1 cellular context compared by ENCODE assay signal in genomic region chr15:29114277-29115092, GRCh38.
TF ChIP-seq lines count a peak whose summit lies in the region.

No MANE protein-coding gene starts in this region.

TF ChIP-seq in GM23338, 12 proteins besides CTCF, POLR2A, EP300 and RAD21 (continued from another document):
- TF ChIP-seq ZNF462 (CRISPR knock-in tag; IDR thresholded peaks at IDR 0.05), result no peak
- TF ChIP-seq CREB1 (CRISPR knock-in tag; IDR thresholded peaks at IDR 0.05; ENCODE audit: low read depth), result no peak
- no peak for TF ChIP-seq EZH2phosphoT487 (IDR thresholded peaks at IDR 0.05; ENCODE audit: unreplicated experiment)
- TF ChIP-seq JUNB (IDR thresholded peaks at IDR 0.05; ENCODE audit: unreplicated experiment), result no peak
- TF ChIP-seq STAT1 (IDR thresholded peaks at IDR 0.05; ENCODE audit: unreplicated experiment), result no peak
- TF ChIP-seq NANOG (IDR thresholded peaks at IDR 0.05; ENCODE audit: borderline replicate concordance), result no peak
- no peak for TF ChIP-seq EZH2 (IDR thresholded peaks at IDR 0.05; ENCODE audit: low read depth, unreplicated experiment)
